Comparison of ENCODE assay signal across 14 cellular contexts in genomic region chr19:32830231-32831014, GRCh38. TPM values are rescaled to one million over a fixed set of nuclear protein-coding genes. Genes with fewer than 3 reads are reported as not detected.
DNase-seq lines count a peak whose midpoint lies in the region; ATAC-seq and TF ChIP-seq lines count a peak whose summit lies in the region.
"Had no signal": no experiment of that assay in that cellular context is flagged by ENCODE, and none has a peak within 500 bp of the region (broad histone marks: within the 10 kb centered on the region; RNA-seq: fewer than 3 reads in every experiment).

No MANE protein-coding gene starts in this region.

- H3K9me3 ChIP-seq in mesodermal cell (ENCODE audit: control insufficient read depth, low read length): no peaks in the 10 kb centered on the region

- peak; percentile 71 for DNase-seq in AG20443 (ENCODE audit: low spot score)
- peak; percentile 69 for DNase-seq in HK-2 (ENCODE audit: unreplicated experiment)
- DNase-seq in astrocyte of the spinal cord (ENCODE audit: low read depth, low spot score): peak; percentile 77
- DNase-seq in activated naive CD4-positive, alpha-beta T cell treated with anti-CD3 and anti-CD28 coated beads, Interleukin-2, amount 10 ng/mL, durations not matched to agents 7 days and 5 days: no peak
- DNase-seq in stimulated activated CD8-positive, alpha-beta memory T cell treated with anti-CD3 and anti-CD28 coated beads, Interleukin-4, amount 100 ng/mL, for 48 hours: no peak
- DNase-seq in H7: no peak
- DNase-seq: activated CD4-positive, CD25-positive, alpha-beta regulatory T cell; C1 segment of cervical spinal cord; foreskin melanocyte; KG1; NCI-H2081 treated with DMSO at 0.1 percent for 48 hours had no signal

- ATAC-seq in GM21576 (IDR thresholded peaks at IDR 0.05; ENCODE audit: unreplicated experiment): no peak

- H3K36me3 ChIP-seq in mesodermal cell (ENCODE audit: control insufficient read depth, insufficient read depth, low read length) (no peaks in the 10 kb centered on the region), H7 (replicated peaks; ENCODE audit: control insufficient read depth, insufficient read depth, low read length) (no peaks in the 10 kb centered on the region)

- in situ Hi-C loops in astrocyte of the spinal cord (cut with HindIII; ENCODE audit: low sequenced_read_pairs): no loop called here

- 90 to 93% methylated on average over 4 to 7 of the region's 8 CpGs for WGBS in mesodermal cell (ENCODE audit: insufficient coverage in 2 of 2), 2 experiments

- peaks cover 11% of the 10 kb centered on the region for H3K4me1 Mint-ChIP-seq in activated naive CD4-positive, alpha-beta T cell treated with anti-CD3 and anti-CD28 coated beads, Interleukin-2, amount 10 ng/mL, durations not matched to agents 7 days and 5 days

- CTCF ChIA-PET in activated naive CD4-positive, alpha-beta T cell treated with anti-CD3 and anti-CD28 coated beads, Interleukin-2, amount 10 ng/mL, durations not matched to agents 7 days and 5 days (lab: Charles Lee): no interaction called here

- peaks cover 20% of the 10 kb centered on the region for H3K27me3 Mint-ChIP-seq in activated naive CD4-positive, alpha-beta T cell treated with anti-CD3 and anti-CD28 coated beads, Interleukin-2, amount 10 ng/mL, durations not matched to agents 7 days and 5 days

- H3K27ac Mint-ChIP-seq in activated naive CD4-positive, alpha-beta T cell treated with anti-CD3 and anti-CD28 coated beads, Interleukin-2, amount 10 ng/mL, durations not matched to agents 7 days and 5 days: no peak overlapping the region

- no peaks in the 10 kb centered on the region for H3K9me3 Mint-ChIP-seq in activated naive CD4-positive, alpha-beta T cell treated with anti-CD3 and anti-CD28 coated beads, Interleukin-2, amount 10 ng/mL, durations not matched to agents 7 days and 5 days

- no peak for TF ChIP-seq CTCF in astrocyte of the spinal cord (IDR thresholded peaks at IDR 0.05; ENCODE audit: low read depth, low read length)

- H3K27ac ChIP-seq in mesodermal cell (ENCODE audit: low read depth, low read length, severe bottlenecking): peak overlapping the region; percentile 81

- no peak overlapping the region for H3K4me3 Mint-ChIP-seq in activated naive CD4-positive, alpha-beta T cell treated with anti-CD3 and anti-CD28 coated beads, Interleukin-2, amount 10 ng/mL, durations not matched to agents 7 days and 5 days

- no peaks in the 10 kb centered on the region for H3K36me3 Mint-ChIP-seq in activated naive CD4-positive, alpha-beta T cell treated with anti-CD3 and anti-CD28 coated beads, Interleukin-2, amount 10 ng/mL, durations not matched to agents 7 days and 5 days

- H3K4me3 ChIP-seq in astrocyte of the spinal cord (ENCODE audit: low read depth, low read length) (no peak overlapping the region), mesodermal cell (ENCODE audit: extremely low read depth, insufficient read depth, low read length, poor library complexity, severe bottlenecking) (no peak overlapping the region), H7 (ENCODE audit: insufficient read depth, low read depth, low read length) (no peak overlapping the region)

- H3K4me1 ChIP-seq in mesodermal cell (ENCODE audit: control insufficient read depth, insufficient read depth, low read length, poor library complexity, severe bottlenecking): peaks cover 12% of the 10 kb centered on the region

- no peaks in the 10 kb centered on the region for H3K27me3 ChIP-seq in H7 (ENCODE audit: control insufficient read depth, insufficient read depth, low read length)

RNA-seq across cellular contexts. Expression of gene SLC7A9, which starts 39.1 kb away (rescaled TPM):
- 0.33 TPM for polyA plus RNA-seq in mesodermal cell (2013, experiment 1 of 2)
- 0.15 TPM for polyA plus RNA-seq in mesodermal cell (2013, experiment 2 of 2)
- total RNA-seq in H7 (2014; rRNA removed; shearing (Covaris generic)): not detected in 2 replicates
- total RNA-seq: pulmonary artery endothelial cell had no signal

Comparison
In these comparisons a context has a peak if more than half of its experiments do, and no peak if none do; other contexts are left out.
1. DNase-seq: peak in AG20443 (single experiment), HK-2 (single experiment) and astrocyte of the spinal cord (single experiment); none in activated naive CD4-positive, alpha-beta T cell treated with anti-CD3 and anti-CD28 coated beads, Interleukin-2, amount 10 ng/mL, durations not matched to agents 7 days and 5 days (single experiment), stimulated activated CD8-positive, alpha-beta memory T cell treated with anti-CD3 and anti-CD28 coated beads, Interleukin-4, amount 100 ng/mL, for 48 hours (single experiment) and H7 (single experiment).